ENCODE assay signal across 8 cellular contexts in genomic region chr1:224922404-224923164, GRCh38. TPM values are rescaled to one million over a fixed set of nuclear protein-coding genes. Genes with fewer than 3 reads are reported as not detected.
DNase-seq lines count a peak whose midpoint lies in the region; ATAC-seq and TF ChIP-seq lines count a peak whose summit lies in the region.

No MANE protein-coding gene starts in this region.

- H3K9me3 ChIP-seq in AG04450 (ENCODE audit: control insufficient read depth, insufficient read depth, low read length) (no peaks in the 10 kb centered on the region), liver (ENCODE audit: control insufficient read depth in 4 of 4, low read length in 3 of 4) (no peaks in the 10 kb centered on the region)

- H3K27ac ChIP-seq in AG04450 (ENCODE audit: low read depth, low read length), result no peak overlapping the region
- no peak overlapping the region for H3K27ac ChIP-seq in liver (ENCODE audit: low read depth in 1 of 2, low read length in 2 of 2)

- ATAC-seq in HG03354 (IDR thresholded peaks at IDR 0.05; ENCODE audit: poor library complexity, severe bottlenecking, unreplicated experiment) (peak; percentile 79), HG03520 (IDR thresholded peaks at IDR 0.05; ENCODE audit: unreplicated experiment) (no peak)

- TF ChIP-seq RAD21 in liver (IDR thresholded peaks at IDR 0.05), result peak; percentile 90 to 93

- no peaks in the 10 kb centered on the region for H3K36me3 ChIP-seq in liver (ENCODE audit: control insufficient read depth in 4 of 4, insufficient read depth in 3 of 4, low read depth in 1 of 4, low read length in 3 of 4)

- peaks cover 0 to 15% (median 4%) of the 10 kb centered on the region in 4 donors for H3K4me1 ChIP-seq in liver (ENCODE audit: control insufficient read depth in 4 of 4, insufficient read depth in 4 of 4, low read length in 3 of 4)

- H3K9ac ChIP-seq in liver (ENCODE audit: low read depth in 1 of 2, low read length in 2 of 2), result no peak overlapping the region

- H3K27me3 ChIP-seq in AG04450 (ENCODE audit: control insufficient read depth, insufficient read depth, low read length) (no peaks in the 10 kb centered on the region), liver (ENCODE audit: control insufficient read depth in 4 of 4, insufficient read depth in 4 of 4, low read length in 3 of 4) (no peaks in the 10 kb centered on the region)

- CTCF ChIA-PET in AG04450 (lab: Charles Lee), result interaction anchor here (0.5 to 2.8 kb wide), 70 partner anchors 9 to 1227 kb away, joined by 3 to 134 read pairs (median 4); no protein-coding TSS in a partner anchor

- DNase-seq in AG04450 (ENCODE audit: low read depth, low spot score) (peak; percentile 1), NCI-H748 treated with DMSO at 0.1 percent for 48 hours (lab: John Stamatoyannopoulos, UW) (peak; percentile 31), cardiac fibroblast (ENCODE audit: low read depth in 2 of 2) (peak; percentile 45 to 54)
- DNase-seq in stimulated activated CD4-positive, alpha-beta T cell treated with anti-CD3 and anti-CD28 coated beads, Interleukin-2, amount 100 ng/mL, for 24 hours, result no peak

- POLR2A ChIA-PET in AG04450 (lab: Yijun Ruan, JAX), result interaction anchor here (0.9 kb wide), 1 partner anchor 1221 kb away, joined by 3 read pairs; no protein-coding TSS in a partner anchor

- TF ChIP-seq CTCF in AG04450 (IDR thresholded peaks at IDR 0.05; ENCODE audit: low read depth, low read length), result peak; percentile 82
- TF ChIP-seq CTCF in GM12874 (IDR thresholded peaks at IDR 0.05; ENCODE audit: insufficient read depth, low read depth, low read length), result peak; percentile 39
- TF ChIP-seq CTCF in cardiac fibroblast (IDR thresholded peaks at IDR 0.05; ENCODE audit: low read depth, low read length), result peak; percentile 77
- TF ChIP-seq CTCF in liver (IDR thresholded peaks at IDR 0.05; ENCODE audit: low read depth, low read length, missing input control), result peak; percentile 80

- H3K4me3 ChIP-seq in AG04450 (ENCODE audit: low read depth, low read length) (no peak overlapping the region), cardiac fibroblast (replicated peaks in 1 of 2; ENCODE audit: low read depth in 2 of 2, low read length in 2 of 2) (no peak overlapping the region), liver (ENCODE audit: low read depth in 1 of 3, low read length in 3 of 3) (no peak overlapping the region)

- 36% methylated on average over 5 of the region's 5 CpGs for WGBS in liver

TF ChIP-seq in liver, 16 proteins besides CTCF, POLR2A, EP300 and RAD21:
- TF ChIP-seq YY1 (IDR thresholded peaks at IDR 0.05) (peak; percentile 59), FOXA1 (IDR thresholded peaks at IDR 0.05) (no peak), REST (IDR thresholded peaks at IDR 0.05) (no peak), HNF4G (IDR thresholded peaks at IDR 0.05) (no peak)

RNA-seq across cellular contexts. Expression of gene DNAH14, which starts 6.9 kb away (rescaled TPM):
- polyA plus RNA-seq in AG04450 (2011; rRNA removed) (7.2 and 11.1 TPM in 2 replicates), liver (1 to 10 TPM; 2.7 to 6.7 TPM)
- 7.1 and 9.6 TPM in 2 replicates for polyA minus RNA-seq in AG04450 (2011; rRNA and poly(A)+ RNA removed)
- total RNA-seq in liver, result 10 to 100 TPM; 12.5 to 19.8 TPM

Comparison
In these comparisons a context has a peak if more than half of its experiments do, and no peak if none do; other contexts are left out.
1. DNase-seq: peak in AG04450 (single experiment), NCI-H748 treated with DMSO at 0.1 percent for 48 hours (single experiment) and cardiac fibroblast (2 of 2); none in stimulated activated CD4-positive, alpha-beta T cell treated with anti-CD3 and anti-CD28 coated beads, Interleukin-2, amount 100 ng/mL, for 24 hours (0 of 2).
2. Peak in every context shown above with its lines, with median percentiles within 50 percentile points of each other: CTCF ChIP-seq.